16 cellular contexts compared by ENCODE assay signal in the genomic region with DNA sequence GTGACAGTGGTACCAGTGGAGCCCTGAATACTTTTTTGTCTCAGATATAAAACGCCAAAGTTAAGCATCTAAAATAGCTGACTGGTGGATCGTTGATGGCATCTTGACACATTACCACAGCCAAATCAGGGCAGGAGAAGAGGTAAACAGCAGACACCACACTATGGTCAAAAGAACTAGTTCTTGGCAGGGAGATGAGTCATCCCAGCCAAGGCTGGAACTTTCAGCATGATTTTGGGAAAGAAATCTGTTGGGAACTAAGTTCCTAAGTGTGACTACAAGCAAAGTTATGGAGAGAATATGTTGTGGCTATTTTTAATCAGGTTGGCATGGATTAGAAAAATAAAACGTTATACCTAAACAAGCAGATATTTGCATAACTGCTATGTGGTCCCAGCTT. TPM values are rescaled to one million over a fixed set of nuclear protein-coding genes. Genes with fewer than 3 reads are reported as not detected.
DNase-seq lines count a peak whose midpoint lies in the region; ATAC-seq and TF ChIP-seq lines count a peak whose summit lies in the region.
"Had no signal": no experiment of that assay in that cellular context is flagged by ENCODE, and none has a peak within 500 bp of the region (broad histone marks: within the 10 kb centered on the region; RNA-seq: fewer than 3 reads in every experiment).

No MANE protein-coding gene starts in this region.

- WGBS in psoas muscle, 3 donors: 23 to 35% (median 25%) methylated on average over 3 of the region's 3 CpGs
- 48 to 55% methylated on average over 3 of the region's 3 CpGs for WGBS in esophagus squamous epithelium, 2 donors

- H3K4me1 ChIP-seq in SJCRH30 (peaks cover 53% of the 10 kb centered on the region), psoas muscle (peaks cover 21% of the 10 kb centered on the region), esophagus squamous epithelium (no peaks in the 10 kb centered on the region)
- H3K4me1 ChIP-seq: heart right ventricle, right lobe of liver had no signal

- intact Hi-C loops in psoas muscle (cut with DNase I): no loop called here
- intact Hi-C loops in esophagus squamous epithelium (cut with DNase I): no loop called here

- no peak for TF ChIP-seq CTCF in psoas muscle (IDR thresholded peaks at IDR 0.05)
- no peak for TF ChIP-seq CTCF in esophagus squamous epithelium (IDR thresholded peaks at IDR 0.05)

- no peak overlapping the region for H3K4me3 ChIP-seq in SJCRH30
- no peak overlapping the region for H3K4me3 ChIP-seq in psoas muscle
- no peak overlapping the region for H3K4me3 ChIP-seq in esophagus squamous epithelium
- H3K4me3 ChIP-seq in H7 (ENCODE audit: insufficient read depth, low read depth, low read length): no peak overlapping the region
- H3K4me3 ChIP-seq: heart right ventricle, right lobe of liver had no signal

- no peaks in the 10 kb centered on the region for H3K36me3 ChIP-seq in SJCRH30
- no peaks in the 10 kb centered on the region for H3K36me3 ChIP-seq in psoas muscle (ENCODE audit: insufficient read depth in 1 of 2, low read depth in 1 of 2)
- H3K36me3 ChIP-seq in esophagus squamous epithelium: no peaks in the 10 kb centered on the region
- no peaks in the 10 kb centered on the region for H3K36me3 ChIP-seq in H7 (replicated peaks; ENCODE audit: control insufficient read depth, insufficient read depth, low read length)
- H3K36me3 ChIP-seq: heart right ventricle, right lobe of liver had no signal

- H3K27me3 ChIP-seq in SJCRH30 (no peaks in the 10 kb centered on the region), psoas muscle (ENCODE audit: insufficient read depth in 3 of 3, low read length in 2 of 3) (no peaks in the 10 kb centered on the region), esophagus squamous epithelium (no peaks in the 10 kb centered on the region), H7 (ENCODE audit: control insufficient read depth, insufficient read depth, low read length) (no peaks in the 10 kb centered on the region)
- H3K27me3 ChIP-seq: right lobe of liver had no signal

- DNase-seq in EH (ENCODE audit: low read depth) (peak; percentile 93), SJCRH30 (peak in 1 of 2 experiments; percentile 22), fibroblast of peridontal ligament (ENCODE audit: extremely low read depth) (peak; percentile 96), psoas muscle (no peak), esophagus squamous epithelium (lab: John Stamatoyannopoulos, UW) (no peak), H7 (no peak)
- DNase-seq: activated T-cell treated with anti-CD3 and anti-CD28 coated beads for 4 hours; CD8-positive, alpha-beta memory T cell; heart right ventricle; MM.1S; NCI-H2227 treated with DMSO at 0.1 percent for 48 hours; right lobe of liver; RPMI8226 had no signal

- TF ChIP-seq POLR2A in esophagus squamous epithelium (IDR thresholded peaks at IDR 0.05): no peak

- H3K9me3 ChIP-seq in SJCRH30 (replicated peaks): no peaks in the 10 kb centered on the region
- H3K9me3 ChIP-seq in psoas muscle: no peaks in the 10 kb centered on the region
- no peaks in the 10 kb centered on the region for H3K9me3 ChIP-seq in esophagus squamous epithelium
- H3K9me3 ChIP-seq: heart right ventricle, right lobe of liver had no signal

- H3K27ac ChIP-seq in SJCRH30: peak overlapping the region; percentile 95
- peak overlapping the region; percentile 67 for H3K27ac ChIP-seq in psoas muscle
- H3K27ac ChIP-seq in esophagus squamous epithelium: no peak overlapping the region
- H3K27ac ChIP-seq: heart right ventricle, right lobe of liver had no signal

- ATAC-seq in psoas muscle (peak; percentile 56 to 76 (median 67)), GM21786 (IDR thresholded peaks at IDR 0.05; ENCODE audit: unreplicated experiment) (no peak), GM18517 (IDR thresholded peaks at IDR 0.05; ENCODE audit: unreplicated experiment) (no peak)

RNA-seq across cellular contexts. Expression of a gene that starts 36.9 kb away (rescaled TPM):
- total RNA-seq in SJCRH30 (2014; rRNA removed; shearing (Covaris generic)): 5.1 and 6.4 TPM in 2 replicates
- total RNA-seq in psoas muscle: 1 to 10 TPM; 1.7 to 6.4 (median 4.8) TPM
- 10 to 100 TPM in 1 of 3 donors, 1 to 10 TPM in 1, under 1 TPM in 1; 0.04 to 19.5 (median 8.7) TPM for polyA plus RNA-seq in psoas muscle
- under 1 TPM in 1 of 4 donors, not detected in 3; 0.21 TPM for total RNA-seq in esophagus squamous epithelium
- 0.78 and 2.9 TPM in 2 replicates for total RNA-seq in H7 (2014; rRNA removed; shearing (Covaris generic))
- total RNA-seq: CD8-positive, alpha-beta memory T cell; mononuclear cell had no signal
- polyA plus RNA-seq: CD8-positive, alpha-beta memory T cell had no signal

Comparison
In these comparisons a context has a peak if more than half of its experiments do, and no peak if none do; other contexts are left out.
1. DNase-seq: peak in EH (single experiment) and fibroblast of peridontal ligament (single experiment); none in psoas muscle (0 of 2), esophagus squamous epithelium (single experiment) and H7 (single experiment).
2. H3K27ac ChIP-seq: peak in SJCRH30 (single experiment) and psoas muscle (single experiment); none in esophagus squamous epithelium (0 of 4).
3. ATAC-seq: peak in psoas muscle (4 of 4); none in GM21786 (single experiment) and GM18517 (single experiment).